14 cellular contexts compared by ENCODE assay signal in the genomic region with DNA sequence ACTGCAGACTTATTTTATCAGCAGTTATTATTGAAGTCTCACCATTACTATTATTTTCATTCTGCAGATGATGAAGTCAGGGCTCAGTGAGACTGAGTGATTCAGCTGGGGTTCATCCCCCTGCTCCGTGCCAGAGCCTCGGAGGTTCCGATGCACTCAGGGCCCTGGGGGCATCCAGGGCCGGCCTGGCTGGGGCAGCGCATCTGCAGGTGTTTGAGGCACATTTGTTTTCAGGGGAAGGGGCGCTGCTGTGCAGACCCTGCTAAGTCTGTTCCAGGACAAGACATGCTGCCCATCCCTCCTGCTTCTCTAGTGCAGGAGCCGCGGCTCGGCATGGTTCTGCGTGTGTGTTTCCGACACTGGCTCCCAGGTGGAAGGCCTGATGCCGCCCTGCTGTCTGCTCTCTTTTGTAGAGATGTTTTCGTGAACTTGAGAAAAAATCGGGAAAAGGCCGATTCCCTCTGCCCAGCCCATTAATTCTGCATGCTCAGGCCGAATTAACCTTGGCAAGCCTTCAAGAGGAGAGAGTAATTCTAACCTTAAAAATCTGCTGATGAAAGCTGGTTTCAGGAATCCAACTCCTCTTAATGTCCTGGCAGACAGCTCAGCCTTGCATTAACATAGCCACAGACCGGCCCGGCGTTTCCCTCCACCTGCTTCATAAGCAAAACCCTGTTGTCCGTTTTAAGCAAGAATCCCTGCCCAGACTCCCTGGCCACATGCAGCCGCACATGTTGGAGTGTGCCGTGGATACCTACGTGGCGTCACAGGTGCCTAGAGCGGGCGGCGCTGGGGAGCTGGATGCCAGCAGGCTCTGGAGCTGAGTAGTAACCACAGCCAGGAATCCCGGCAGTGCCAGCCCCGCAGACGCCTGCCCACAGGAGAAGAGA.
DNase-seq lines count a peak whose midpoint lies in the region; ATAC-seq, FAIRE-seq and TF ChIP-seq lines count a peak whose summit lies in the region.
"Had no signal": no experiment of that assay in that cellular context is flagged by ENCODE, and none has a peak within 500 bp of the region (broad histone marks: within the 10 kb centered on the region; RNA-seq: fewer than 3 reads in every experiment).

No MANE protein-coding gene starts in this region.

- H3K79me2 ChIP-seq in astrocyte (ENCODE audit: insufficient read depth, low read length), result no peaks in the 10 kb centered on the region

- no peak for FAIRE-seq in astrocyte (lab: Jason Lieb, UNC)
- FAIRE-seq: RCC 7860 had no signal

- no peak overlapping the region for H3K27ac Mint-ChIP-seq in astrocyte (ENCODE audit: unreplicated experiment)
- H3K27ac Mint-ChIP-seq: T-helper 2 cell treated with Interferon-gamma antibody and Interleukin-4, amounts not matched to agents 5 μg/mL and 100 μg/mL, for 36 hours had no signal

- peak; percentile 63 to 67 for ATAC-seq in gastrocnemius medialis
- ATAC-seq in upper lobe of right lung, result no peak
- no peak for ATAC-seq in HG03175 (IDR thresholded peaks at IDR 0.05; ENCODE audit: unreplicated experiment)
- ATAC-seq in HG03520 (IDR thresholded peaks at IDR 0.05; ENCODE audit: unreplicated experiment), result no peak

- H3K9ac ChIP-seq in astrocyte (ENCODE audit: low read length), result no peak overlapping the region

- no peak overlapping the region for H3K4me3 ChIP-seq in astrocyte (ENCODE audit: insufficient read depth, low read depth, low read length)
- H3K4me3 ChIP-seq in gastrocnemius medialis, result peak overlapping the region in 1 of 4 donors; percentile 40
- no peak overlapping the region for H3K4me3 ChIP-seq in upper lobe of right lung

- in situ Hi-C loops in gastrocnemius medialis (cut with MboI; ENCODE audit: low sequenced_read_pairs in 4 of 4), result no loop called here

- H3K27me3 Mint-ChIP-seq in astrocyte (ENCODE audit: low read depth, unreplicated experiment), result peaks cover 24% of the 10 kb centered on the region

- intact Hi-C loops in gastrocnemius medialis (cut with DNase I; ENCODE audit: low total_unique reads) (no loop called here), upper lobe of right lung (cut with DNase I) (no loop called here)

- H3K4me2 ChIP-seq in astrocyte (ENCODE audit: low read length), result no peak overlapping the region

- no peaks in the 10 kb centered on the region for H3K9me3 Mint-ChIP-seq in astrocyte (ENCODE audit: unreplicated experiment)
- H3K9me3 Mint-ChIP-seq: central memory CD8-positive, alpha-beta T cell; T-helper 2 cell treated with Interferon-gamma antibody and Interleukin-4, amounts not matched to agents 5 μg/mL and 100 μg/mL, for 36 hours had no signal

- H3K27ac ChIP-seq in astrocyte (ENCODE audit: low read depth, low read length), result no peak overlapping the region
- H3K27ac ChIP-seq in gastrocnemius medialis, result peak overlapping the region in 1 of 4 donors; percentile 8
- H3K27ac ChIP-seq in upper lobe of right lung, result no peak overlapping the region

- H3K36me3 ChIP-seq in astrocyte (ENCODE audit: insufficient read depth, low read length) (no peaks in the 10 kb centered on the region), gastrocnemius medialis (no peaks in the 10 kb centered on the region), upper lobe of right lung (no peaks in the 10 kb centered on the region)

- TF ChIP-seq POLR2A in gastrocnemius medialis (IDR thresholded peaks at IDR 0.05), result no peak

- no peak overlapping the region for H3K4me3 Mint-ChIP-seq in astrocyte (ENCODE audit: unreplicated experiment)
- H3K4me3 Mint-ChIP-seq: central memory CD8-positive, alpha-beta T cell; T-helper 2 cell treated with Interferon-gamma antibody and Interleukin-4, amounts not matched to agents 5 μg/mL and 100 μg/mL, for 36 hours had no signal

- no peaks in the 10 kb centered on the region for H4K20me1 ChIP-seq in astrocyte (ENCODE audit: insufficient read depth, low read length)

- no peaks in the 10 kb centered on the region for H3K27me3 ChIP-seq in astrocyte (ENCODE audit: insufficient read depth, low read length)
- H3K27me3 ChIP-seq in gastrocnemius medialis, result no peaks in the 10 kb centered on the region
- no peaks in the 10 kb centered on the region for H3K27me3 ChIP-seq in upper lobe of right lung

- peaks cover 5% of the 10 kb centered on the region for H3K4me1 ChIP-seq in astrocyte (ENCODE audit: insufficient read depth, low read length)
- peaks cover 0 to 6% of the 10 kb centered on the region in 2 donors for H3K4me1 ChIP-seq in gastrocnemius medialis
- no peaks in the 10 kb centered on the region for H3K4me1 ChIP-seq in upper lobe of right lung

- H3K4me1 Mint-ChIP-seq in astrocyte (ENCODE audit: low read depth, unreplicated experiment), result no peaks in the 10 kb centered on the region
- H3K4me1 Mint-ChIP-seq: central memory CD8-positive, alpha-beta T cell had no signal

- H3K9me3 ChIP-seq in astrocyte (ENCODE audit: insufficient read depth, low read depth, low read length) (no peaks in the 10 kb centered on the region), gastrocnemius medialis (no peaks in the 10 kb centered on the region), upper lobe of right lung (no peaks in the 10 kb centered on the region)

- TF ChIP-seq CTCF in astrocyte (IDR thresholded peaks at IDR 0.05; ENCODE audit: insufficient read depth, low read depth, low read length), result no peak
- no peak for TF ChIP-seq CTCF in gastrocnemius medialis (IDR thresholded peaks at IDR 0.05 in 4 of 5, conservative IDR thresholded peaks at IDR 0.05 in 1 of 5)
- TF ChIP-seq CTCF in upper lobe of right lung (IDR thresholded peaks at IDR 0.05), result no peak

- DNase-seq in GM04503 (ENCODE audit: low read depth) (peak; percentile 18), astrocyte (ENCODE audit: low read depth) (peak; percentile 69), iris pigment epithelial cell (ENCODE audit: low read depth) (peak; percentile 22), gastrocnemius medialis (peak; percentile 24 to 29), upper lobe of right lung (no peak), inferior parietal cortex (ENCODE audit: extremely low spot score) (no peak)
- DNase-seq: activated CD4-positive, alpha-beta T cell treated with anti-CD3 and anti-CD28 coated beads, Interleukin-2, amount 50 U/mL, for 48 hours; erythroblast; NCI-H524 treated with DMSO at 0.1 percent for 48 hours had no signal

- H2AFZ ChIP-seq in astrocyte (ENCODE audit: low read depth, low read length), result no peak overlapping the region

- H3K36me3 Mint-ChIP-seq in astrocyte (ENCODE audit: low read depth, unreplicated experiment), result no peaks in the 10 kb centered on the region

Comparison
In these comparisons a context has a peak if more than half of its experiments do, and no peak if none do; other contexts are left out.
1. DNase-seq: peak in GM04503 (single experiment), astrocyte (single experiment), iris pigment epithelial cell (single experiment) and gastrocnemius medialis (2 of 2); none in upper lobe of right lung (single experiment) and inferior parietal cortex (single experiment).
2. ATAC-seq: peak in gastrocnemius medialis (2 of 2); none in upper lobe of right lung (single experiment), HG03175 (single experiment) and HG03520 (single experiment).